ENCODE assay signal across 1 cellular context in the genomic region with DNA sequence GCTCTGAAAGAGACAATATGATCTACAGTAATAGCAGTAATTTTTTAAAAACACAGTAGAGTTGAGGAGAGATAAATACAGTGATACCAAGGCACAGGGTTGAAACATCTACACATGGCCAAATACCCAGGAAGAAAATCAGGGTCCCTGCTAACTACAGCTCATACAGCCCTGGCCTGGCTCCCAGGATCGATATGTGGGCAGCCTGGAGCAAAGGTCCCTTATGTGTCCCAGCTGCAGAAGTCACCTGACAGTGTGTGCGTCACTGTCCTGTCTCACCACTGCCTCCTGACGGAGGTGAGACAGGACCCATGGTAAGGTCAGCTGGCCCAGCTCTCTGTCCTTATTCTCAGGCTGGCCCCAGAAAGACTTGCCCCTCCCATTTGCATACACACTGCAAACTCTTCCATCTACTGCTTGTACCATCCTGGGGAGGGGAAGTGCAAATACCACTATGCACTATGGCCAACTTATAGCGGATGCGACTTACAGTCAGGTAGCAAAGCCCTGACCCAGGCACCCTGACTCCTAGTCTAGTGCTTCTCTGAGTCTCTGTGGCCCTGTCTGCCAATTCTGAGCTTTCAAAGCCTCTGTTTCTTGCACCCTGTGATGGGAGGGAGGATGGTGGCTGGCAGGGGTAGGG.
A peak's percentile ranks its signal among the peaks of the same experiment; 100 is the strongest.
TF ChIP-seq lines count a peak whose summit lies in the region.

No MANE protein-coding gene starts in this region.

TF ChIP-seq in HepG2, 621 proteins besides CTCF, POLR2A, EP300 and RAD21 (continued from another document and continues in another):
- TF ChIP-seq IKZF4 (CRISPR knock-in tag; IDR thresholded peaks at IDR 0.05; ENCODE audit: borderline replicate concordance, low read depth, not compliant biosample characterization) (no peak), SKI (IDR thresholded peaks at IDR 0.05; ENCODE audit: partially characterized antibody) (no peak), AHR (CRISPR knock-in tag; IDR thresholded peaks at IDR 0.05) (no peak), ZNF180 (CRISPR knock-in tag; IDR thresholded peaks at IDR 0.05; ENCODE audit: borderline replicate concordance, low read depth) (no peak), NFE2L1 (CRISPR knock-in tag; IDR thresholded peaks at IDR 0.05; ENCODE audit: borderline replicate concordance) (no peak), ZKSCAN8 (CRISPR knock-in tag; IDR thresholded peaks at IDR 0.05; ENCODE audit: borderline replicate concordance) (peak; percentile 93; the same call in 1 of the 2 replicates), TBL1XR1 (IDR thresholded peaks at IDR 0.05; ENCODE audit: borderline replicate concordance, low read length, partially characterized antibody) (peak; percentile 30), ZNF282 (IDR thresholded peaks at IDR 0.05; ENCODE audit: partially characterized antibody) (no peak), ZNF460 (CRISPR knock-in tag; IDR thresholded peaks at IDR 0.05; ENCODE audit: borderline replicate concordance) (no peak), ZNF747 (CRISPR knock-in tag; IDR thresholded peaks at IDR 0.05; ENCODE audit: borderline replicate concordance) (no peak; the same call in 1 of the 2 replicates), PLRG1 (conservative IDR thresholded peaks at IDR 0.05) (no peak), BATF2 (CRISPR knock-in tag; IDR thresholded peaks at IDR 0.05) (no peak), FOXO1 (CRISPR knock-in tag; IDR thresholded peaks at IDR 0.05) (peak; percentile 45; the same call in 1 of the 2 replicates), ZNF253 (CRISPR knock-in tag; IDR thresholded peaks at IDR 0.05; ENCODE audit: borderline replicate concordance) (no peak), CENPT (CRISPR knock-in tag; IDR thresholded peaks at IDR 0.05; ENCODE audit: low read depth) (no peak), CSRNP1 (CRISPR knock-in tag; IDR thresholded peaks at IDR 0.05) (no peak), ZNF530 (CRISPR knock-in tag; IDR thresholded peaks at IDR 0.05; ENCODE audit: low read depth) (no peak), IRX3 (CRISPR knock-in tag; IDR thresholded peaks at IDR 0.05; ENCODE audit: borderline replicate concordance, low read depth) (no peak), ZFP36L2 (CRISPR knock-in tag; IDR thresholded peaks at IDR 0.05) (no peak), EEA1 (CRISPR knock-in tag; IDR thresholded peaks at IDR 0.05; ENCODE audit: borderline replicate concordance) (no peak), NFIC (IDR thresholded peaks at IDR 0.05; ENCODE audit: low read length) (0 out of 2 replicates have a peak, but pooled peaks have one; percentile 20), PHB2 (IDR thresholded peaks at IDR 0.05; ENCODE audit: partially characterized antibody) (no peak), SMC3 (IDR thresholded peaks at IDR 0.05; ENCODE audit: low read length) (peak; percentile 58), ZFP82 (CRISPR knock-in tag; IDR thresholded peaks at IDR 0.05; ENCODE audit: borderline replicate concordance) (no peak), KMT2A (CRISPR knock-in tag; IDR thresholded peaks at IDR 0.05) (no peak; the same call in 1 of the 2 replicates), HNF4A (CRISPR knock-in tag; IDR thresholded peaks at IDR 0.05) (peak; percentile 98), JUND (CRISPR knock-in tag; IDR thresholded peaks at IDR 0.05) (peak; percentile 75; the same call in 1 of the 2 replicates), ZNF615 (CRISPR knock-in tag; IDR thresholded peaks at IDR 0.05; ENCODE audit: borderline replicate concordance) (no peak), ZNF773 (CRISPR knock-in tag; IDR thresholded peaks at IDR 0.05; ENCODE audit: borderline replicate concordance) (no peak), GRHL1 (CRISPR knock-in tag; conservative IDR thresholded peaks at IDR 0.05) (no peak), ZSCAN22 (CRISPR knock-in tag; IDR thresholded peaks at IDR 0.05) (no peak), ZNF10 (CRISPR knock-in tag; IDR thresholded peaks at IDR 0.05; ENCODE audit: borderline replicate concordance, low read depth) (no peak), ASH2L (IDR thresholded peaks at IDR 0.05; ENCODE audit: insufficient read length, low read depth, low read length) (peak; percentile 87), BRCA1 (CRISPR knock-in tag; IDR thresholded peaks at IDR 0.05) (no peak), ZNF746 (CRISPR knock-in tag; IDR thresholded peaks at IDR 0.05) (no peak), TERF1 (CRISPR knock-in tag; IDR thresholded peaks at IDR 0.05) (no peak), RELA (CRISPR knock-in tag; IDR thresholded peaks at IDR 0.05) (no peak), ZNF121 (CRISPR knock-in tag; IDR thresholded peaks at IDR 0.05) (peak; percentile 79)
- TF ChIP-seq, protein P1, sequence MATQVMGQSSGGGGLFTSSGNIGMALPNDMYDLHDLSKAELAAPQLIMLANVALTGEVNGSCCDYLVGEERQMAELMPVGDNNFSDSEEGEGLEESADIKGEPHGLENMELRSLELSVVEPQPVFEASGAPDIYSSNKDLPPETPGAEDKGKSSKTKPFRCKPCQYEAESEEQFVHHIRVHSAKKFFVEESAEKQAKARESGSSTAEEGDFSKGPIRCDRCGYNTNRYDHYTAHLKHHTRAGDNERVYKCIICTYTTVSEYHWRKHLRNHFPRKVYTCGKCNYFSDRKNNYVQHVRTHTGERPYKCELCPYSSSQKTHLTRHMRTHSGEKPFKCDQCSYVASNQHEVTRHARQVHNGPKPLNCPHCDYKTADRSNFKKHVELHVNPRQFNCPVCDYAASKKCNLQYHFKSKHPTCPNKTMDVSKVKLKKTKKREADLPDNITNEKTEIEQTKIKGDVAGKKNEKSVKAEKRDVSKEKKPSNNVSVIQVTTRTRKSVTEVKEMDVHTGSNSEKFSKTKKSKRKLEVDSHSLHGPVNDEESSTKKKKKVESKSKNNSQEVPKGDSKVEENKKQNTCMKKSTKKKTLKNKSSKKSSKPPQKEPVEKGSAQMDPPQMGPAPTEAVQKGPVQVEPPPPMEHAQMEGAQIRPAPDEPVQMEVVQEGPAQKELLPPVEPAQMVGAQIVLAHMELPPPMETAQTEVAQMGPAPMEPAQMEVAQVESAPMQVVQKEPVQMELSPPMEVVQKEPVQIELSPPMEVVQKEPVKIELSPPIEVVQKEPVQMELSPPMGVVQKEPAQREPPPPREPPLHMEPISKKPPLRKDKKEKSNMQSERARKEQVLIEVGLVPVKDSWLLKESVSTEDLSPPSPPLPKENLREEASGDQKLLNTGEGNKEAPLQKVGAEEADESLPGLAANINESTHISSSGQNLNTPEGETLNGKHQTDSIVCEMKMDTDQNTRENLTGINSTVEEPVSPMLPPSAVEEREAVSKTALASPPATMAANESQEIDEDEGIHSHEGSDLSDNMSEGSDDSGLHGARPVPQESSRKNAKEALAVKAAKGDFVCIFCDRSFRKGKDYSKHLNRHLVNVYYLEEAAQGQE (IDR thresholded peaks at IDR 0.05; ENCODE audit: borderline replicate concordance in 1 of 2, low read depth in 1 of 2, low read length in 2 of 2), result peak in 1 of 2 experiments; percentile 29; a peak in 1 of 4 replicates
- TF ChIP-seq, protein P2, sequence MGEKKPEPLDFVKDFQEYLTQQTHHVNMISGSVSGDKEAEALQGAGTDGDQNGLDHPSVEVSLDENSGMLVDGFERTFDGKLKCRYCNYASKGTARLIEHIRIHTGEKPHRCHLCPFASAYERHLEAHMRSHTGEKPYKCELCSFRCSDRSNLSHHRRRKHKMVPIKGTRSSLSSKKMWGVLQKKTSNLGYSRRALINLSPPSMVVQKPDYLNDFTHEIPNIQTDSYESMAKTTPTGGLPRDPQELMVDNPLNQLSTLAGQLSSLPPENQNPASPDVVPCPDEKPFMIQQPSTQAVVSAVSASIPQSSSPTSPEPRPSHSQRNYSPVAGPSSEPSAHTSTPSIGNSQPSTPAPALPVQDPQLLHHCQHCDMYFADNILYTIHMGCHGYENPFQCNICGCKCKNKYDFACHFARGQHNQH (CRISPR knock-in tag; IDR thresholded peaks at IDR 0.05), result peak; percentile 80; the same call in 1 of the 2 replicates
- TF ChIP-seq, protein P3, sequence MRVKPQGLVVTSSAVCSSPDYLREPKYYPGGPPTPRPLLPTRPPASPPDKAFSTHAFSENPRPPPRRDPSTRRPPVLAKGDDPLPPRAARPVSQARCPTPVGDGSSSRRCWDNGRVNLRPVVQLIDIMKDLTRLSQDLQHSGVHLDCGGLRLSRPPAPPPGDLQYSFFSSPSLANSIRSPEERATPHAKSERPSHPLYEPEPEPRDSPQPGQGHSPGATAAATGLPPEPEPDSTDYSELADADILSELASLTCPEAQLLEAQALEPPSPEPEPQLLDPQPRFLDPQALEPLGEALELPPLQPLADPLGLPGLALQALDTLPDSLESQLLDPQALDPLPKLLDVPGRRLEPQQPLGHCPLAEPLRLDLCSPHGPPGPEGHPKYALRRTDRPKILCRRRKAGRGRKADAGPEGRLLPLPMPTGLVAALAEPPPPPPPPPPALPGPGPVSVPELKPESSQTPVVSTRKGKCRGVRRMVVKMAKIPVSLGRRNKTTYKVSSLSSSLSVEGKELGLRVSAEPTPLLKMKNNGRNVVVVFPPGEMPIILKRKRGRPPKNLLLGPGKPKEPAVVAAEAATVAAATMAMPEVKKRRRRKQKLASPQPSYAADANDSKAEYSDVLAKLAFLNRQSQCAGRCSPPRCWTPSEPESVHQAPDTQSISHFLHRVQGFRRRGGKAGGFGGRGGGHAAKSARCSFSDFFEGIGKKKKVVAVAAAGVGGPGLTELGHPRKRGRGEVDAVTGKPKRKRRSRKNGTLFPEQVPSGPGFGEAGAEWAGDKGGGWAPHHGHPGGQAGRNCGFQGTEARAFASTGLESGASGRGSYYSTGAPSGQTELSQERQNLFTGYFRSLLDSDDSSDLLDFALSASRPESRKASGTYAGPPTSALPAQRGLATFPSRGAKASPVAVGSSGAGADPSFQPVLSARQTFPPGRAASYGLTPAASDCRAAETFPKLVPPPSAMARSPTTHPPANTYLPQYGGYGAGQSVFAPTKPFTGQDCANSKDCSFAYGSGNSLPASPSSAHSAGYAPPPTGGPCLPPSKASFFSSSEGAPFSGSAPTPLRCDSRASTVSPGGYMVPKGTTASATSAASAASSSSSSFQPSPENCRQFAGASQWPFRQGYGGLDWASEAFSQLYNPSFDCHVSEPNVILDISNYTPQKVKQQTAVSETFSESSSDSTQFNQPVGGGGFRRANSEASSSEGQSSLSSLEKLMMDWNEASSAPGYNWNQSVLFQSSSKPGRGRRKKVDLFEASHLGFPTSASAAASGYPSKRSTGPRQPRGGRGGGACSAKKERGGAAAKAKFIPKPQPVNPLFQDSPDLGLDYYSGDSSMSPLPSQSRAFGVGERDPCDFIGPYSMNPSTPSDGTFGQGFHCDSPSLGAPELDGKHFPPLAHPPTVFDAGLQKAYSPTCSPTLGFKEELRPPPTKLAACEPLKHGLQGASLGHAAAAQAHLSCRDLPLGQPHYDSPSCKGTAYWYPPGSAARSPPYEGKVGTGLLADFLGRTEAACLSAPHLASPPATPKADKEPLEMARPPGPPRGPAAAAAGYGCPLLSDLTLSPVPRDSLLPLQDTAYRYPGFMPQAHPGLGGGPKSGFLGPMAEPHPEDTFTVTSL (CRISPR knock-in tag; IDR thresholded peaks at IDR 0.05; ENCODE audit: borderline replicate concordance), result peak; percentile 69; the same call in 1 of the 2 replicates
- TF ChIP-seq, protein P4, sequence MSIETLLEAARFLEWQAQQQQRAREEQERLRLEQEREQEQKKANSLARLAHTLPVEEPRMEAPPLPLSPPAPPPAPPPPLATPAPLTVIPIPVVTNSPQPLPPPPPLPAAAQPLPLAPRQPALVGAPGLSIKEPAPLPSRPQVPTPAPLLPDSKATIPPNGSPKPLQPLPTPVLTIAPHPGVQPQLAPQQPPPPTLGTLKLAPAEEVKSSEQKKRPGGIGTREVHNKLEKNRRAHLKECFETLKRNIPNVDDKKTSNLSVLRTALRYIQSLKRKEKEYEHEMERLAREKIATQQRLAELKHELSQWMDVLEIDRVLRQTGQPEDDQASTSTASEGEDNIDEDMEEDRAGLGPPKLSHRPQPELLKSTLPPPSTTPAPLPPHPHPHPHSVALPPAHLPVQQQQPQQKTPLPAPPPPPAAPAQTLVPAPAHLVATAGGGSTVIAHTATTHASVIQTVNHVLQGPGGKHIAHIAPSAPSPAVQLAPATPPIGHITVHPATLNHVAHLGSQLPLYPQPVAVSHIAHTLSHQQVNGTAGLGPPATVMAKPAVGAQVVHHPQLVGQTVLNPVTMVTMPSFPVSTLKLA (IDR thresholded peaks at IDR 0.05), result no peak
